In the genomic region with DNA sequence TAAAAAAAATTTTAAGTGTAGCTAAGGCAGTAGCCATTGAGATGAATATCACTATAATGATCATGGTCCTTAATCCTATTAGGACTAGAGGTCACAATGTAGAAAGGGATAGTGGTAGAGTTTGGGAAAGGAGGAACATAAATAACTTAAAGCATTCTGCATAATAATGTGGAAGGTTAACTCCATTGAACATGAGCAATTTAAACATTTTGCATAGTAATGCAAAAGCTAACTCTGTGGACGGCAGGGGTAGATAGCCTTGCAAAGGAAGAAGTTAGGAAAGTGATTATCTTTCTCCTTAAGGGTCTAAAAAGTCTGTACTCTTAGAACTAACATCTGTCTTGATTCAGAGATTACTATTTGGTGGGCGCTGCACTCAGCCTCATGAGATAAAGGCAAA, we compare ENCODE assay signal across 2 cellular contexts.
TF ChIP-seq lines count a peak whose summit lies in the region.

No MANE protein-coding gene starts in this region.

TF ChIP-seq in GM23338, 12 proteins besides CTCF, POLR2A, EP300 and RAD21:
- TF ChIP-seq POLR2AphosphoS5 (IDR thresholded peaks at IDR 0.05; ENCODE audit: low read depth) (peak; percentile 52), ZNF114 (CRISPR knock-in tag; IDR thresholded peaks at IDR 0.05) (no peak), ZNF331 (CRISPR knock-in tag; IDR thresholded peaks at IDR 0.05; ENCODE audit: low read depth) (no peak), NANOG (IDR thresholded peaks at IDR 0.05; ENCODE audit: borderline replicate concordance) (peak; percentile 100), JUNB (IDR thresholded peaks at IDR 0.05; ENCODE audit: unreplicated experiment) (no peak), CREB1 (CRISPR knock-in tag; IDR thresholded peaks at IDR 0.05; ENCODE audit: low read depth) (no peak), STAT1 (IDR thresholded peaks at IDR 0.05; ENCODE audit: unreplicated experiment) (no peak)
- TF ChIP-seq, protein P1, sequence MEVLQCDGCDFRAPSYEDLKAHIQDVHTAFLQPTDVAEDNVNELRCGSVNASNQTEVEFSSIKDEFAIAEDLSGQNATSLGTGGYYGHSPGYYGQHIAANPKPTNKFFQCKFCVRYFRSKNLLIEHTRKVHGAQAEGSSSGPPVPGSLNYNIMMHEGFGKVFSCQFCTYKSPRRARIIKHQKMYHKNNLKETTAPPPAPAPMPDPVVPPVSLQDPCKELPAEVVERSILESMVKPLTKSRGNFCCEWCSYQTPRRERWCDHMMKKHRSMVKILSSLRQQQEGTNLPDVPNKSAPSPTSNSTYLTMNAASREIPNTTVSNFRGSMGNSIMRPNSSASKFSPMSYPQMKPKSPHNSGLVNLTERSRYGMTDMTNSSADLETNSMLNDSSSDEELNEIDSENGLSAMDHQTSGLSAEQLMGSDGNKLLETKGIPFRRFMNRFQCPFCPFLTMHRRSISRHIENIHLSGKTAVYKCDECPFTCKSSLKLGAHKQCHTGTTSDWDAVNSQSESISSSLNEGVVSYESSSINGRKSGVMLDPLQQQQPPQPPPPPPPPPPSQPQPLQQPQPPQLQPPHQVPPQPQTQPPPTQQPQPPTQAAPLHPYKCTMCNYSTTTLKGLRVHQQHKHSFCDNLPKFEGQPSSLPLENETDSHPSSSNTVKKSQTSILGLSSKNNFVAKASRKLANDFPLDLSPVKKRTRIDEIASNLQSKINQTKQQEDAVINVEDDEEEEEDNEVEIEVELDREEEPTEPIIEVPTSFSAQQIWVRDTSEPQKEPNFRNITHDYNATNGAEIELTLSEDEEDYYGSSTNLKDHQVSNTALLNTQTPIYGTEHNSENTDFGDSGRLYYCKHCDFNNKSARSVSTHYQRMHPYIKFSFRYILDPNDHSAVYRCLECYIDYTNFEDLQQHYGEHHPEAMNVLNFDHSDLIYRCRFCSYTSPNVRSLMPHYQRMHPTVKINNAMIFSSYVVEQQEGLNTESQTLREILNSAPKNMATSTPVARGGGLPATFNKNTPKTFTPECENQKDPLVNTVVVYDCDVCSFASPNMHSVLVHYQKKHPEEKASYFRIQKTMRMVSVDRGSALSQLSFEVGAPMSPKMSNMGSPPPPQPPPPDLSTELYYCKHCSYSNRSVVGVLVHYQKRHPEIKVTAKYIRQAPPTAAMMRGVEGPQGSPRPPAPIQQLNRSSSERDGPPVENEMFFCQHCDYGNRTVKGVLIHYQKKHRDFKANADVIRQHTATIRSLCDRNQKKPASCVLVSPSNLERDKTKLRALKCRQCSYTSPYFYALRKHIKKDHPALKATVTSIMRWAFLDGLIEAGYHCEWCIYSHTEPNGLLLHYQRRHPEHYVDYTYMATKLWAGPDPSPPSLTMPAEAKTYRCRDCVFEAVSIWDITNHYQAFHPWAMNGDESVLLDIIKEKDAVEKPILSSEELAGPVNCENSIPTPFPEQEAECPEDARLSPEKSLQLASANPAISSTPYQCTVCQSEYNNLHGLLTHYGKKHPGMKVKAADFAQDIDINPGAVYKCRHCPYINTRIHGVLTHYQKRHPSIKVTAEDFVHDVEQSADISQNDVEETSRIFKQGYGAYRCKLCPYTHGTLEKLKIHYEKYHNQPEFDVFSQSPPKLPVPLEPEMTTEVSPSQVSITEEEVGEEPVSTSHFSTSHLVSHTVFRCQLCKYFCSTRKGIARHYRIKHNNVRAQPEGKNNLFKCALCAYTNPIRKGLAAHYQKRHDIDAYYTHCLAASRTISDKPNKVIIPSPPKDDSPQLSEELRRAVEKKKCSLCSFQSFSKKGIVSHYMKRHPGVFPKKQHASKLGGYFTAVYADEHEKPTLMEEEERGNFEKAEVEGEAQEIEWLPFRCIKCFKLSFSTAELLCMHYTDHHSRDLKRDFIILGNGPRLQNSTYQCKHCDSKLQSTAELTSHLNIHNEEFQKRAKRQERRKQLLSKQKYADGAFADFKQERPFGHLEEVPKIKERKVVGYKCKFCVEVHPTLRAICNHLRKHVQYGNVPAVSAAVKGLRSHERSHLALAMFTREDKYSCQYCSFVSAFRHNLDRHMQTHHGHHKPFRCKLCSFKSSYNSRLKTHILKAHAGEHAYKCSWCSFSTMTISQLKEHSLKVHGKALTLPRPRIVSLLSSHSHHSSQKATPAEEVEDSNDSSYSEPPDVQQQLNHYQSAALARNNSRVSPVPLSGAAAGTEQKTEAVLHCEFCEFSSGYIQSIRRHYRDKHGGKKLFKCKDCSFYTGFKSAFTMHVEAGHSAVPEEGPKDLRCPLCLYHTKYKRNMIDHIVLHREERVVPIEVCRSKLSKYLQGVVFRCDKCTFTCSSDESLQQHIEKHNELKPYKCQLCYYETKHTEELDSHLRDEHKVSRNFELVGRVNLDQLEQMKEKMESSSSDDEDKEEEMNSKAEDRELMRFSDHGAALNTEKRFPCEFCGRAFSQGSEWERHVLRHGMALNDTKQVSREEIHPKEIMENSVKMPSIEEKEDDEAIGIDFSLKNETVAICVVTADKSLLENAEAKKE (CRISPR knock-in tag; IDR thresholded peaks at IDR 0.05), result 0 out of 2 replicates have a peak, but pooled peaks have one; percentile 40
- TF ChIP-seq, protein P2, sequence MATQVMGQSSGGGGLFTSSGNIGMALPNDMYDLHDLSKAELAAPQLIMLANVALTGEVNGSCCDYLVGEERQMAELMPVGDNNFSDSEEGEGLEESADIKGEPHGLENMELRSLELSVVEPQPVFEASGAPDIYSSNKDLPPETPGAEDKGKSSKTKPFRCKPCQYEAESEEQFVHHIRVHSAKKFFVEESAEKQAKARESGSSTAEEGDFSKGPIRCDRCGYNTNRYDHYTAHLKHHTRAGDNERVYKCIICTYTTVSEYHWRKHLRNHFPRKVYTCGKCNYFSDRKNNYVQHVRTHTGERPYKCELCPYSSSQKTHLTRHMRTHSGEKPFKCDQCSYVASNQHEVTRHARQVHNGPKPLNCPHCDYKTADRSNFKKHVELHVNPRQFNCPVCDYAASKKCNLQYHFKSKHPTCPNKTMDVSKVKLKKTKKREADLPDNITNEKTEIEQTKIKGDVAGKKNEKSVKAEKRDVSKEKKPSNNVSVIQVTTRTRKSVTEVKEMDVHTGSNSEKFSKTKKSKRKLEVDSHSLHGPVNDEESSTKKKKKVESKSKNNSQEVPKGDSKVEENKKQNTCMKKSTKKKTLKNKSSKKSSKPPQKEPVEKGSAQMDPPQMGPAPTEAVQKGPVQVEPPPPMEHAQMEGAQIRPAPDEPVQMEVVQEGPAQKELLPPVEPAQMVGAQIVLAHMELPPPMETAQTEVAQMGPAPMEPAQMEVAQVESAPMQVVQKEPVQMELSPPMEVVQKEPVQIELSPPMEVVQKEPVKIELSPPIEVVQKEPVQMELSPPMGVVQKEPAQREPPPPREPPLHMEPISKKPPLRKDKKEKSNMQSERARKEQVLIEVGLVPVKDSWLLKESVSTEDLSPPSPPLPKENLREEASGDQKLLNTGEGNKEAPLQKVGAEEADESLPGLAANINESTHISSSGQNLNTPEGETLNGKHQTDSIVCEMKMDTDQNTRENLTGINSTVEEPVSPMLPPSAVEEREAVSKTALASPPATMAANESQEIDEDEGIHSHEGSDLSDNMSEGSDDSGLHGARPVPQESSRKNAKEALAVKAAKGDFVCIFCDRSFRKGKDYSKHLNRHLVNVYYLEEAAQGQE (IDR thresholded peaks at IDR 0.05; ENCODE audit: unreplicated experiment), result no peak

TF ChIP-seq in H1, 55 proteins besides CTCF, POLR2A, EP300 and RAD21:
- TF ChIP-seq SP1 (IDR thresholded peaks at IDR 0.05; ENCODE audit: low read depth, low read length) (peak; percentile 66; the same call in 1 of the 2 replicates), NANOG (IDR thresholded peaks at IDR 0.05; ENCODE audit: insufficient read depth, low read depth, low read length, poor library complexity, severe bottlenecking) (peak; percentile 86), BRCA1 (IDR thresholded peaks at IDR 0.05; ENCODE audit: low read depth, low read length) (0 out of 2 replicates have a peak, but pooled peaks have one; percentile 45), POU5F1 (IDR thresholded peaks at IDR 0.05; ENCODE audit: low read depth, low read length) (peak; percentile 95), CHD7 (IDR thresholded peaks at IDR 0.05; ENCODE audit: insufficient replicate concordance, low read length) (peak; percentile 80), CREB1 (IDR thresholded peaks at IDR 0.05) (no peak), MAFK (IDR thresholded peaks at IDR 0.05; ENCODE audit: low read depth, low read length) (0 out of 2 replicates have a peak, but pooled peaks have one; percentile 11), RFX5 (IDR thresholded peaks at IDR 0.05; ENCODE audit: borderline replicate concordance, low read depth, low read length) (no peak)
- TF ChIP-seq, protein P3, sequence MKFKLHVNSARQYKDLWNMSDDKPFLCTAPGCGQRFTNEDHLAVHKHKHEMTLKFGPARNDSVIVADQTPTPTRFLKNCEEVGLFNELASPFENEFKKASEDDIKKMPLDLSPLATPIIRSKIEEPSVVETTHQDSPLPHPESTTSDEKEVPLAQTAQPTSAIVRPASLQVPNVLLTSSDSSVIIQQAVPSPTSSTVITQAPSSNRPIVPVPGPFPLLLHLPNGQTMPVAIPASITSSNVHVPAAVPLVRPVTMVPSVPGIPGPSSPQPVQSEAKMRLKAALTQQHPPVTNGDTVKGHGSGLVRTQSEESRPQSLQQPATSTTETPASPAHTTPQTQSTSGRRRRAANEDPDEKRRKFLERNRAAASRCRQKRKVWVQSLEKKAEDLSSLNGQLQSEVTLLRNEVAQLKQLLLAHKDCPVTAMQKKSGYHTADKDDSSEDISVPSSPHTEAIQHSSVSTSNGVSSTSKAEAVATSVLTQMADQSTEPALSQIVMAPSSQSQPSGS (IDR thresholded peaks at IDR 0.05; ENCODE audit: low read length), result no peak
